In genomic region chr9:98442114-98442513, GRCh38 we compare ENCODE assay signal across 26 cellular contexts.
"Had no signal": no experiment of that assay in that cellular context is flagged by ENCODE, and none has a peak within 500 bp of the region (broad histone marks: within the 10 kb centered on the region; RNA-seq: fewer than 3 reads in every experiment).

No MANE protein-coding gene starts in this region.

- ATAC-seq: gastroesophageal sphincter; mucosa of descending colon; natural killer cell treated with Interleukin-12 subunit alpha and Interleukin-12 subunit beta and Interleukin-15 and Interleukin-18, amount 100 ng/mL, for 72 hours; right lobe of liver; stimulated activated naive CD8-positive, alpha-beta T cell treated with anti-CD3 and anti-CD28 coated beads, Interleukin-15, Interleukin-2, amounts not matched to agents 100 U/mL and 50 U/mL, for 24 hours had no signal

- H3K36me3 Mint-ChIP-seq: natural killer cell treated with Interleukin-12 subunit alpha and Interleukin-12 subunit beta and Interleukin-15 and Interleukin-18, amount 100 ng/mL, for 72 hours had no signal

- H3K27ac Mint-ChIP-seq: activated CD4-positive, alpha-beta memory T cell treated with anti-CD3 and anti-CD28 coated beads, Interleukin-2, amount 10 ng/mL, durations not matched to agents 7 days and 5 days; activated CD4-positive, alpha-beta T cell treated with anti-CD3 and anti-CD28 coated beads, Interleukin-2, amount 10 ng/mL, durations not matched to agents 7 days and 5 days; activated T-cell treated with anti-CD3 and anti-CD28 coated beads, Interleukin-2, amount 50 U/mL, for 24 hours; natural killer cell treated with Interleukin-12 subunit alpha and Interleukin-12 subunit beta and Interleukin-15 and Interleukin-18, amount 100 ng/mL, for 72 hours had no signal

- H3K4me1 ChIP-seq: gastroesophageal sphincter, left ventricle myocardium inferior, right lobe of liver, testis, transverse colon had no signal

- H3K27me3 ChIP-seq: dorsolateral prefrontal cortex, right lobe of liver, testis, transverse colon had no signal

- H3K36me3 ChIP-seq: brain microvascular endothelial cell, gastroesophageal sphincter, left ventricle myocardium inferior, neutrophil, right lobe of liver, transverse colon had no signal

- DNase-seq: activated CD4-positive, alpha-beta memory T cell treated with anti-CD3 and anti-CD28 coated beads, Interleukin-2, amount 10 ng/mL, durations not matched to agents 7 days and 5 days; activated CD4-positive, alpha-beta T cell treated with anti-CD3 and anti-CD28 coated beads for 1 hour; activated CD4-positive, alpha-beta T cell treated with anti-CD3 and anti-CD28 coated beads, Interleukin-2, amount 10 ng/mL, durations not matched to agents 7 days and 5 days; activated CD8-positive, alpha-beta memory T cell treated with anti-CD3 and anti-CD28 coated beads, Interleukin-2, amount 50 U/mL, for 48 hours; activated gamma-delta T cell; activated naive CD4-positive, alpha-beta T cell treated with anti-CD3 and anti-CD28 coated beads, Interleukin-2, amount 50 U/mL, for 16 hours; activated T-cell treated with anti-CD3 and anti-CD28 coated beads, Interleukin-2, amount 50 U/mL, for 24 hours; amniotic stem cell; brain microvascular endothelial cell; dorsolateral prefrontal cortex; effector memory CD4-positive, alpha-beta T cell; erythroblast; hippocampal formation; left ventricle myocardium inferior; mucosa of descending colon; right lobe of liver; stimulated activated CD4-positive, alpha-beta T cell treated with anti-CD3 and anti-CD28 coated beads, Interleukin-4, amount 100 ng/mL, for 1 hour; stimulated activated naive CD8-positive, alpha-beta T cell treated with anti-CD3 and anti-CD28 coated beads, Interleukin-15, Interleukin-2, amounts not matched to agents 100 U/mL and 50 U/mL, for 24 hours; T1000; testis; transverse colon had no signal

- H3K9me3 ChIP-seq: gastroesophageal sphincter, left ventricle myocardium inferior, mucosa of descending colon, neutrophil, right lobe of liver, testis, transverse colon had no signal

- H3K4me1 Mint-ChIP-seq: activated CD4-positive, alpha-beta memory T cell treated with anti-CD3 and anti-CD28 coated beads, Interleukin-2, amount 10 ng/mL, durations not matched to agents 7 days and 5 days; activated CD4-positive, alpha-beta T cell treated with anti-CD3 and anti-CD28 coated beads, Interleukin-2, amount 10 ng/mL, durations not matched to agents 7 days and 5 days had no signal

- H3K27ac ChIP-seq: brain microvascular endothelial cell, coronary artery, gastroesophageal sphincter, left ventricle myocardium inferior, neutrophil, right lobe of liver, testis, transverse colon had no signal

- H3K4me3 Mint-ChIP-seq: activated CD4-positive, alpha-beta memory T cell treated with anti-CD3 and anti-CD28 coated beads, Interleukin-2, amount 10 ng/mL, durations not matched to agents 7 days and 5 days; activated CD4-positive, alpha-beta T cell treated with anti-CD3 and anti-CD28 coated beads, Interleukin-2, amount 10 ng/mL, durations not matched to agents 7 days and 5 days; activated T-cell treated with anti-CD3 and anti-CD28 coated beads, Interleukin-2, amount 50 U/mL, for 24 hours; natural killer cell treated with Interleukin-12 subunit alpha and Interleukin-12 subunit beta and Interleukin-15 and Interleukin-18, amount 100 ng/mL, for 72 hours had no signal

- H3K9me3 Mint-ChIP-seq: activated CD4-positive, alpha-beta memory T cell treated with anti-CD3 and anti-CD28 coated beads, Interleukin-2, amount 10 ng/mL, durations not matched to agents 7 days and 5 days; activated CD4-positive, alpha-beta T cell treated with anti-CD3 and anti-CD28 coated beads, Interleukin-2, amount 10 ng/mL, durations not matched to agents 7 days and 5 days; activated T-cell treated with anti-CD3 and anti-CD28 coated beads, Interleukin-2, amount 50 U/mL, for 24 hours; natural killer cell treated with Interleukin-12 subunit alpha and Interleukin-12 subunit beta and Interleukin-15 and Interleukin-18, amount 100 ng/mL, for 72 hours had no signal

- H3K4me3 ChIP-seq: coronary artery, dorsolateral prefrontal cortex, gastroesophageal sphincter, left ventricle myocardium inferior, lung, mucosa of descending colon, right lobe of liver, testis, transverse colon had no signal
